ENCODE assay signal across 19 cellular contexts in the genomic region with DNA sequence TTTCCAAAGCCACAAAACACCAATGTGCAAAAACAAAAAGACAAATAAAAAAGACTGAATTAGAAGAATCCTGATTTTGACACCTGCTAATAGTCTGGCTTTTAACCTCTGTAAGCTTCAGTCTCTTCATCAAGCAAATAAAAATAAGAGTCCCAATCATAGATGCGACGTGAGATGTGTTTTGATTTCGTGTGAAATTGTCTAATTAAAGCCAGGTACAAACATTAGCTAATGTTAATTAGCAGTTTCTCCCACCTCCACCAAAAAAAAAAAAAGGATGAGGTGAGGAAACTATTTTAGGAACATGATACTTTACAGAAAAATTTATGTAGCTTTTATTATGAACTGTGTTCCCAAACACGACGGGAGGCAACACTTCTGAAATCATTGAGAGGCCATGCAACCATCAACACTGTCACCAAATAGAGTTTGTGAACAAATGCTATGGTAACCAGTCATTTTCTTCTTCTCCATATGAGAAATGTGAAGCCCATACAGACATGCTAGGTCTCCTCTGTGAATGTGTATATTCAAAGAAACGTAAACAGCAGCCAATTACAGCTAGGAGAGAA. TPM values are rescaled to one million over a fixed set of nuclear protein-coding genes. Genes with fewer than 3 reads are reported as not detected.
DNase-seq lines count a peak whose midpoint lies in the region; ATAC-seq and TF ChIP-seq lines count a peak whose summit lies in the region.
"Had no signal": no experiment of that assay in that cellular context is flagged by ENCODE, and none has a peak within 500 bp of the region (broad histone marks: within the 10 kb centered on the region; RNA-seq: fewer than 3 reads in every experiment).

No MANE protein-coding gene starts in this region.

- no peaks in the 10 kb centered on the region for H3K36me3 Mint-ChIP-seq in WTC11
- H3K36me3 Mint-ChIP-seq: stimulated activated naive B cell treated with anti-CD40 and anti-IgM and Interleukin-4, amounts not matched to agents 10 μg/mL and 1 μg/mL and 100 μg/mL, for 72 hours had no signal

- peaks cover 10% of the 10 kb centered on the region for H3K9me3 Mint-ChIP-seq in WTC11
- H3K9me3 Mint-ChIP-seq: activated T-helper 2 cell treated with anti-CD3 and anti-CD28 coated beads, Interferon-gamma antibody, Interleukin-2, Interleukin-4, amounts not matched to agents 10 μg/mL and 5 μg/mL and 100 μg/mL, durations not matched to agents 14 hours and 24 hours and 36 hours; stimulated activated naive B cell treated with anti-CD40 and anti-IgM and Interleukin-4, amounts not matched to agents 10 μg/mL and 1 μg/mL and 100 μg/mL, for 72 hours had no signal

- peak overlapping the region; percentile 34 for H3K4me3 Mint-ChIP-seq in WTC11
- H3K4me3 Mint-ChIP-seq: stimulated activated naive B cell treated with anti-CD40 and anti-IgM and Interleukin-4, amounts not matched to agents 10 μg/mL and 1 μg/mL and 100 μg/mL, for 72 hours had no signal

- no peak for ATAC-seq in WTC11
- ATAC-seq: left lobe of liver; stimulated activated naive B cell treated with anti-CD40 and anti-IgM and Interleukin-4, amounts not matched to agents 10 μg/mL and 1 μg/mL and 100 μg/mL, for 72 hours had no signal

- H3K4me1 Mint-ChIP-seq in WTC11 = peaks cover 24% of the 10 kb centered on the region
- H3K4me1 Mint-ChIP-seq: stimulated activated naive B cell treated with anti-CD40 and anti-IgM and Interleukin-4, amounts not matched to agents 10 μg/mL and 1 μg/mL and 100 μg/mL, for 72 hours had no signal

- H3K9ac ChIP-seq in HUES48 (ENCODE audit: low read depth, low read length) = peak overlapping the region; percentile 3; the same call in 1 of the 2 replicates
- H3K9ac ChIP-seq in mucosa of stomach (ENCODE audit: low read length) = peak overlapping the region; percentile 58

- TF ChIP-seq CTCF in WTC11 (IDR thresholded peaks at IDR 0.05) = no peak

- H3K27me3 ChIP-seq in HUES48 (ENCODE audit: control insufficient read depth, insufficient read depth, low read length) (no peaks in the 10 kb centered on the region; the same call in 1 of the 2 replicates), mucosa of stomach (ENCODE audit: control insufficient read depth, insufficient read depth, low read length) (no peaks in the 10 kb centered on the region)

- H3K27ac ChIP-seq in HUES48 (ENCODE audit: low read depth, low read length) = peak overlapping the region; percentile 68
- H3K27ac ChIP-seq: prostate gland had no signal

- H3K9me3 ChIP-seq in HUES48 (ENCODE audit: control insufficient read depth, insufficient read depth, low read length) (no peaks in the 10 kb centered on the region), mucosa of stomach (ENCODE audit: control insufficient read depth, low read length) (no peaks in the 10 kb centered on the region)
- H3K9me3 ChIP-seq: prostate gland had no signal

- H3K27ac Mint-ChIP-seq in WTC11 = peak overlapping the region; percentile 17; the same call in 1 of the 2 replicates
- H3K27ac Mint-ChIP-seq: activated T-helper 2 cell treated with anti-CD3 and anti-CD28 coated beads, Interferon-gamma antibody, Interleukin-2, Interleukin-4, amounts not matched to agents 10 μg/mL and 5 μg/mL and 100 μg/mL, durations not matched to agents 14 hours and 24 hours and 36 hours; stimulated activated naive B cell treated with anti-CD40 and anti-IgM and Interleukin-4, amounts not matched to agents 10 μg/mL and 1 μg/mL and 100 μg/mL, for 72 hours had no signal

- peak; percentile 44 for DNase-seq in NCI-H2107 (lab: John Stamatoyannopoulos, UW)
- no peak for DNase-seq in WTC11 (ENCODE audit: low spot score)
- no peak for DNase-seq in T1000 (lab: John Stamatoyannopoulos, UW)
- no peak for DNase-seq in occipital lobe (lab: John Stamatoyannopoulos, UW)
- DNase-seq in cortex of kidney (lab: John Stamatoyannopoulos, UW) = no peak
- DNase-seq: activated CD4-positive, CD25-positive, alpha-beta regulatory T cell; central memory CD4-positive, alpha-beta T cell; KBM-7; NCI-H1048; NCI-H526 treated with DMSO at 0.1 percent for 48 hours; stimulated activated CD4-positive, alpha-beta T cell treated with anti-CD3 and anti-CD28 coated beads, Interleukin-12 subunit alpha, Interleukin-12 subunit beta, amount 100 ng/mL, for 4 hours; stimulated activated naive B cell treated with anti-CD40 and anti-IgM and Interleukin-4, amounts not matched to agents 10 μg/mL and 1 μg/mL and 100 μg/mL, for 72 hours; T-helper 1 cell; trophoblast cell had no signal

- H3K27me3 Mint-ChIP-seq in WTC11 (ENCODE audit: low read depth) = peaks cover 12% of the 10 kb centered on the region

- POLR2A ChIA-PET in WTC11 (lab: Charles Lee) = interaction anchor here (0.8 kb wide), 1 partner anchor 40 kb away, joined by 3 read pairs; the partner anchor contains the start of gene RPL5

- H3K4me3 ChIP-seq in HUES48 (ENCODE audit: low read depth, low read length) = peak overlapping the region; percentile 44
- H3K4me3 ChIP-seq in mucosa of stomach (ENCODE audit: low read length) = peak overlapping the region; percentile 26
- H3K4me3 ChIP-seq: prostate gland had no signal

- CTCF ChIA-PET in WTC11 (lab: Charles Lee) = interaction anchor here (1.6 to 2.1 kb wide), 3 partner anchors 27 to 43 kb away, joined by 6 to 11 read pairs (median 10); partner anchors contain the start of gene RPL5

- H3K36me3 ChIP-seq in HUES48 (ENCODE audit: control insufficient read depth, insufficient read depth, low read length) = no peaks in the 10 kb centered on the region
- H3K36me3 ChIP-seq in mucosa of stomach (ENCODE audit: control insufficient read depth, insufficient read depth, low read length) = no peaks in the 10 kb centered on the region
- H3K36me3 ChIP-seq: prostate gland had no signal

- H3K4me1 ChIP-seq in HUES48 (ENCODE audit: control insufficient read depth, insufficient read depth, low read length) = peaks cover 20% of the 10 kb centered on the region
- H3K4me1 ChIP-seq in mucosa of stomach (ENCODE audit: control insufficient read depth, insufficient read depth, low read length) = peaks cover 2% of the 10 kb centered on the region
- H3K4me1 ChIP-seq: prostate gland had no signal

TF ChIP-seq in WTC11, 78 proteins besides CTCF, POLR2A, EP300 and RAD21:
- TF ChIP-seq, protein P1, sequence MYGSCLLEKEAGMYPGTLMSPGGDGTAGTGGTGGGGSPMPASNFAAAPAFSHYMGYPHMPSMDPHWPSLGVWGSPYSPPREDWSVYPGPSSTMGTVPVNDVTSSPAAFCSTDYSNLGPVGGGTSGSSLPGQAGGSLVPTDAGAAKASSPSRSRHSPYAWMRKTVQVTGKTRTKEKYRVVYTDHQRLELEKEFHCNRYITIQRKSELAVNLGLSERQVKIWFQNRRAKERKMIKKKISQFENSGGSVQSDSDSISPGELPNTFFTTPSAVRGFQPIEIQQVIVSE (CRISPR knock-in tag; IDR thresholded peaks at IDR 0.05; ENCODE audit: borderline replicate concordance) = no peak
- TF ChIP-seq NR1H2 (CRISPR knock-in tag; IDR thresholded peaks at IDR 0.05) (no peak), CREM (CRISPR knock-in tag; IDR thresholded peaks at IDR 0.05) (no peak), HMGA2 (CRISPR knock-in tag; IDR thresholded peaks at IDR 0.05) (no peak), NR2C2 (CRISPR knock-in tag; IDR thresholded peaks at IDR 0.05) (no peak), ZNF232 (CRISPR knock-in tag; IDR thresholded peaks at IDR 0.05) (no peak), ESRRA (CRISPR knock-in tag; IDR thresholded peaks at IDR 0.05; ENCODE audit: borderline replicate concordance) (no peak), MYBL2 (CRISPR knock-in tag; IDR thresholded peaks at IDR 0.05) (no peak), PRRX2 (CRISPR knock-in tag; IDR thresholded peaks at IDR 0.05) (no peak), ZBTB21 (CRISPR knock-in tag; IDR thresholded peaks at IDR 0.05; ENCODE audit: borderline replicate concordance) (no peak), RELA (CRISPR knock-in tag; IDR thresholded peaks at IDR 0.05; ENCODE audit: borderline replicate concordance) (no peak), CBFB (CRISPR knock-in tag; IDR thresholded peaks at IDR 0.05; ENCODE audit: low read depth) (no peak), NFE2L1 (CRISPR knock-in tag; IDR thresholded peaks at IDR 0.05) (no peak)
- TF ChIP-seq, protein P2, sequence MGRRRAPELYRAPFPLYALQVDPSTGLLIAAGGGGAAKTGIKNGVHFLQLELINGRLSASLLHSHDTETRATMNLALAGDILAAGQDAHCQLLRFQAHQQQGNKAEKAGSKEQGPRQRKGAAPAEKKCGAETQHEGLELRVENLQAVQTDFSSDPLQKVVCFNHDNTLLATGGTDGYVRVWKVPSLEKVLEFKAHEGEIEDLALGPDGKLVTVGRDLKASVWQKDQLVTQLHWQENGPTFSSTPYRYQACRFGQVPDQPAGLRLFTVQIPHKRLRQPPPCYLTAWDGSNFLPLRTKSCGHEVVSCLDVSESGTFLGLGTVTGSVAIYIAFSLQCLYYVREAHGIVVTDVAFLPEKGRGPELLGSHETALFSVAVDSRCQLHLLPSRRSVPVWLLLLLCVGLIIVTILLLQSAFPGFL (CRISPR knock-in tag; IDR thresholded peaks at IDR 0.05; ENCODE audit: borderline replicate concordance) = no peak
- TF ChIP-seq, protein P3, sequence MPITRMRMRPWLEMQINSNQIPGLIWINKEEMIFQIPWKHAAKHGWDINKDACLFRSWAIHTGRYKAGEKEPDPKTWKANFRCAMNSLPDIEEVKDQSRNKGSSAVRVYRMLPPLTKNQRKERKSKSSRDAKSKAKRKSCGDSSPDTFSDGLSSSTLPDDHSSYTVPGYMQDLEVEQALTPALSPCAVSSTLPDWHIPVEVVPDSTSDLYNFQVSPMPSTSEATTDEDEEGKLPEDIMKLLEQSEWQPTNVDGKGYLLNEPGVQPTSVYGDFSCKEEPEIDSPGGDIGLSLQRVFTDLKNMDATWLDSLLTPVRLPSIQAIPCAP (CRISPR knock-in tag; IDR thresholded peaks at IDR 0.05) = no peak
- TF ChIP-seq, protein P4, sequence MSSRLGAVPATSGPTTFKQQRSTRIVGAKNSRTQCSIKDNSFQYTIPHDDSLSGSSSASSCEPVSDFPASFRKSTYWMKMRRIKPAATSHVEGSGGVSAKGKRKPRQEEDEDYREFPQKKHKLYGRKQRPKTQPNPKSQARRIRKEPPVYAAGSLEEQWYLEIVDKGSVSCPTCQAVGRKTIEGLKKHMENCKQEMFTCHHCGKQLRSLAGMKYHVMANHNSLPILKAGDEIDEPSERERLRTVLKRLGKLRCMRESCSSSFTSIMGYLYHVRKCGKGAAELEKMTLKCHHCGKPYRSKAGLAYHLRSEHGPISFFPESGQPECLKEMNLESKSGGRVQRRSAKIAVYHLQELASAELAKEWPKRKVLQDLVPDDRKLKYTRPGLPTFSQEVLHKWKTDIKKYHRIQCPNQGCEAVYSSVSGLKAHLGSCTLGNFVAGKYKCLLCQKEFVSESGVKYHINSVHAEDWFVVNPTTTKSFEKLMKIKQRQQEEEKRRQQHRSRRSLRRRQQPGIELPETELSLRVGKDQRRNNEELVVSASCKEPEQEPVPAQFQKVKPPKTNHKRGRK (CRISPR knock-in tag; IDR thresholded peaks at IDR 0.05; ENCODE audit: borderline replicate concordance) = no peak

RNA-seq across cellular contexts. Expression of gene EVI5, which starts 6.7 kb away (rescaled TPM):
- total RNA-seq in WTC11 (2021) (11.4 to 15.5 TPM (median 14.3 TPM) in 3 replicates), occipital lobe (76.0 TPM)

RNA-seq across cellular contexts. Expression of gene RPL5, which starts 40.3 kb away (rescaled TPM):
- total RNA-seq in WTC11 (2021) = 1,430 to 1,486 TPM (median 1,433 TPM) in 3 replicates
- total RNA-seq in occipital lobe = 1,360 TPM
